Comparison of ENCODE assay signal across 1 cellular context in the genomic region with DNA sequence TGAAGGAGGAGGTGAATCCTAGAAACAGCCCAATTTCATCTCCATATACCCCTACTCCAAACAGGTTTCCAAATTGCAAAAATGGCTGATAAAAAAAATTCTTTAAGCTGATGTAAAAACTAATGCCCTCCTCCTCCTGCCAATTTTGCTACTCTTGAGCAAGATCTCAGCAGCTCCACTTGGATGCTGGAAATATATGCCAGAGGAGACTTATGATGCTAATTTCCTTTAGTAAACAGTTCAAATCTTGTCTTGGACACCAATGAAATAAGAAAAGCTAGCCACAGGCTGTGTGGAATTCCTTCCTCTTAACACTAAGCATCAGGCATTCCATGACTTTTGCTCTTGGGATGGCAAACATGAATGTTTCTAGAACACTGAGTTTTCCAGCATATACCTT.
TF ChIP-seq lines count a peak whose summit lies in the region.

No MANE protein-coding gene starts in this region.

TF ChIP-seq in GM23338, 12 proteins besides CTCF, POLR2A, EP300 and RAD21 (continued from another document):
- TF ChIP-seq ZNF462 (CRISPR knock-in tag; IDR thresholded peaks at IDR 0.05) (no peak), STAT1 (IDR thresholded peaks at IDR 0.05; ENCODE audit: unreplicated experiment) (no peak)
TF ChIP-seq in GM23338: peak in this region for 0.
